Comparison of ENCODE assay signal across 14 cellular contexts in the genomic region with DNA sequence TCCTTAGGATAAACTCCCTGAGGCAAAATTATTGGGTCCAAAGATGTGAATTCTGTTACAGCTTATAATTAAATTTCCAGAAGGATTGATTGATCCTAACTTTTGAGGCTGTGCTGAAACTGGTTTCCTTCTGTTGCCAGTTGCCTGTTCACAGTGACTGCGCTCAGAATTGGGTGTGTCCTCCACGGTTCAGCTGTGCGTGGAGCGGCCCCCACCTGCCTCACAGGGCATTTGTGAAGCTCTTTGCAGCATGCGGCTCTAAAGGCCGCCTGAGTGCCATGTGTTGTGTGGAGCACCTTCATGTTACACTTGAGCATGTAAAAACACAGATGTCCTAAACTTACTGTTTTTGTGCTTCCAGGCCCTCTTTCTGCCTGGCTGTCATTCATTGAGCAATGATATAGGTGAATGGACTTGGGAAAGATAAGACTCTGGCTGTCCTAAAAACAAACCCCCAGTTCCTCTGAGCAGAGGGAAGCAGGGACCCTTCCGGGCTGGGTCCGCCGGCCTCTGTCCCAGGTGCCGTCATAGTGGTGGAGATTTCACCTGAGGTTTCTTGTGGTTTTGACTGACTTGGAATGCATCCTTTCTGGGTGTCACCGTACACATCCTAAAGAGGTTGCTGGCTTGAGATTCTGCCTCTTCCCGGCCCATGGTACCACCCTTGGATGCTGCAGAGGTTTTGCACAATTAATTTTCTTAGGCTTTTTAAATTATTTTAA.
"Had no signal": no experiment of that assay in that cellular context is flagged by ENCODE, and none has a peak within 500 bp of the region (broad histone marks: within the 10 kb centered on the region; RNA-seq: fewer than 3 reads in every experiment).

No MANE protein-coding gene starts in this region.

- H3K4me3 Mint-ChIP-seq: activated CD4-positive, alpha-beta memory T cell treated with anti-CD3 and anti-CD28 coated beads for 36 hours; activated CD4-positive, alpha-beta T cell treated with anti-CD3 and anti-CD28 coated beads for 36 hours; activated naive CD4-positive, alpha-beta T cell treated with anti-CD3 and anti-CD28 coated beads for 36 hours; natural killer cell; T-helper 17 cell had no signal

- H3K4me3 ChIP-seq: ascending aorta, breast epithelium, mucosa of descending colon, tibial nerve, vagina had no signal

- H3K27ac Mint-ChIP-seq: activated CD4-positive, alpha-beta memory T cell treated with anti-CD3 and anti-CD28 coated beads for 36 hours; activated CD4-positive, alpha-beta T cell treated with anti-CD3 and anti-CD28 coated beads for 36 hours; activated naive CD4-positive, alpha-beta T cell treated with anti-CD3 and anti-CD28 coated beads for 36 hours; natural killer cell; T-helper 17 cell had no signal

- ATAC-seq: activated CD4-positive, alpha-beta T cell treated with anti-CD3 and anti-CD28 coated beads for 36 hours; esophagus mucosa; mucosa of descending colon; natural killer cell; T-helper 17 cell had no signal

- DNase-seq: activated CD4-positive, alpha-beta memory T cell treated with anti-CD3 and anti-CD28 coated beads for 36 hours; activated CD4-positive, alpha-beta T cell treated with anti-CD3 and anti-CD28 coated beads for 36 hours; activated naive CD4-positive, alpha-beta T cell treated with anti-CD3 and anti-CD28 coated beads for 36 hours; mucosa of descending colon; natural killer cell; retina; stimulated activated CD4-positive, alpha-beta T cell treated with anti-CD3 and anti-CD28 coated beads, Interleukin-4, amount 100 ng/mL, for 1 hour; T-helper 17 cell had no signal

- H3K36me3 Mint-ChIP-seq: natural killer cell had no signal

- H3K27ac ChIP-seq: ascending aorta, breast epithelium, neutrophil, tibial nerve, vagina had no signal

- H3K4me1 Mint-ChIP-seq: natural killer cell had no signal

- H3K4me1 ChIP-seq: breast epithelium, vagina had no signal

- H3K27me3 ChIP-seq: ascending aorta, breast epithelium, neutrophil, tibial nerve, vagina had no signal

- H3K9me3 ChIP-seq: ascending aorta, breast epithelium, mucosa of descending colon, neutrophil, tibial nerve, vagina had no signal

- H3K27me3 Mint-ChIP-seq: activated CD4-positive, alpha-beta memory T cell treated with anti-CD3 and anti-CD28 coated beads for 36 hours; activated CD4-positive, alpha-beta T cell treated with anti-CD3 and anti-CD28 coated beads for 36 hours; T-helper 17 cell had no signal

- H3K36me3 ChIP-seq: breast epithelium, neutrophil, tibial nerve, vagina had no signal

- H3K9me3 Mint-ChIP-seq: activated CD4-positive, alpha-beta memory T cell treated with anti-CD3 and anti-CD28 coated beads for 36 hours; activated naive CD4-positive, alpha-beta T cell treated with anti-CD3 and anti-CD28 coated beads for 36 hours; natural killer cell had no signal
